2 cellular contexts compared by ENCODE assay signal in genomic region chr10:2933924-2934323, GRCh38.
TF ChIP-seq lines count a peak whose summit lies in the region.

No MANE protein-coding gene starts in this region.

TF ChIP-seq in GM23338, 12 proteins besides CTCF, POLR2A, EP300 and RAD21:
- TF ChIP-seq NANOG (IDR thresholded peaks at IDR 0.05; ENCODE audit: borderline replicate concordance), result no peak
- TF ChIP-seq ETS1 (IDR thresholded peaks at IDR 0.05), result no peak
- no peak for TF ChIP-seq ZNF331 (CRISPR knock-in tag; IDR thresholded peaks at IDR 0.05; ENCODE audit: low read depth)
- TF ChIP-seq, protein P1, sequence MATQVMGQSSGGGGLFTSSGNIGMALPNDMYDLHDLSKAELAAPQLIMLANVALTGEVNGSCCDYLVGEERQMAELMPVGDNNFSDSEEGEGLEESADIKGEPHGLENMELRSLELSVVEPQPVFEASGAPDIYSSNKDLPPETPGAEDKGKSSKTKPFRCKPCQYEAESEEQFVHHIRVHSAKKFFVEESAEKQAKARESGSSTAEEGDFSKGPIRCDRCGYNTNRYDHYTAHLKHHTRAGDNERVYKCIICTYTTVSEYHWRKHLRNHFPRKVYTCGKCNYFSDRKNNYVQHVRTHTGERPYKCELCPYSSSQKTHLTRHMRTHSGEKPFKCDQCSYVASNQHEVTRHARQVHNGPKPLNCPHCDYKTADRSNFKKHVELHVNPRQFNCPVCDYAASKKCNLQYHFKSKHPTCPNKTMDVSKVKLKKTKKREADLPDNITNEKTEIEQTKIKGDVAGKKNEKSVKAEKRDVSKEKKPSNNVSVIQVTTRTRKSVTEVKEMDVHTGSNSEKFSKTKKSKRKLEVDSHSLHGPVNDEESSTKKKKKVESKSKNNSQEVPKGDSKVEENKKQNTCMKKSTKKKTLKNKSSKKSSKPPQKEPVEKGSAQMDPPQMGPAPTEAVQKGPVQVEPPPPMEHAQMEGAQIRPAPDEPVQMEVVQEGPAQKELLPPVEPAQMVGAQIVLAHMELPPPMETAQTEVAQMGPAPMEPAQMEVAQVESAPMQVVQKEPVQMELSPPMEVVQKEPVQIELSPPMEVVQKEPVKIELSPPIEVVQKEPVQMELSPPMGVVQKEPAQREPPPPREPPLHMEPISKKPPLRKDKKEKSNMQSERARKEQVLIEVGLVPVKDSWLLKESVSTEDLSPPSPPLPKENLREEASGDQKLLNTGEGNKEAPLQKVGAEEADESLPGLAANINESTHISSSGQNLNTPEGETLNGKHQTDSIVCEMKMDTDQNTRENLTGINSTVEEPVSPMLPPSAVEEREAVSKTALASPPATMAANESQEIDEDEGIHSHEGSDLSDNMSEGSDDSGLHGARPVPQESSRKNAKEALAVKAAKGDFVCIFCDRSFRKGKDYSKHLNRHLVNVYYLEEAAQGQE (IDR thresholded peaks at IDR 0.05; ENCODE audit: unreplicated experiment), result no peak
- no peak for TF ChIP-seq EZH2phosphoT487 (IDR thresholded peaks at IDR 0.05; ENCODE audit: unreplicated experiment)
- TF ChIP-seq CREB1 (CRISPR knock-in tag; IDR thresholded peaks at IDR 0.05; ENCODE audit: low read depth), result no peak
- TF ChIP-seq JUNB (IDR thresholded peaks at IDR 0.05; ENCODE audit: unreplicated experiment), result no peak
- no peak for TF ChIP-seq POLR2AphosphoS5 (IDR thresholded peaks at IDR 0.05; ENCODE audit: low read depth)
- no peak for TF ChIP-seq EZH2 (IDR thresholded peaks at IDR 0.05; ENCODE audit: low read depth, unreplicated experiment)
- TF ChIP-seq ZNF114 (CRISPR knock-in tag; IDR thresholded peaks at IDR 0.05), result no peak
- TF ChIP-seq ZNF462 (CRISPR knock-in tag; IDR thresholded peaks at IDR 0.05), result no peak
- TF ChIP-seq STAT1 (IDR thresholded peaks at IDR 0.05; ENCODE audit: unreplicated experiment), result no peak
TF ChIP-seq in GM23338: peak in this region for 0.

TF ChIP-seq in H1, 55 proteins besides CTCF, POLR2A, EP300 and RAD21:
- TF ChIP-seq JUND (IDR thresholded peaks at IDR 0.05; ENCODE audit: low read length) (no peak), CREB1 (IDR thresholded peaks at IDR 0.05) (no peak), TBP (IDR thresholded peaks at IDR 0.05; ENCODE audit: low read depth, low read length) (no peak), SP4 (IDR thresholded peaks at IDR 0.05; ENCODE audit: low read length) (no peak), RNF2 (IDR thresholded peaks at IDR 0.05; ENCODE audit: borderline replicate concordance, low read depth, low read length, missing control alignments, poor library complexity, severe bottlenecking) (no peak), KDM1A (IDR thresholded peaks at IDR 0.05; ENCODE audit: borderline replicate concordance, low read length) (no peak), SRF (IDR thresholded peaks at IDR 0.05; ENCODE audit: low read depth, low read length) (no peak), JUN (IDR thresholded peaks at IDR 0.05; ENCODE audit: low read depth, low read length) (no peak), BACH1 (IDR thresholded peaks at IDR 0.05; ENCODE audit: low read length) (no peak), RXRA (IDR thresholded peaks at IDR 0.05; ENCODE audit: insufficient read depth, low read depth, low read length) (no peak)
